In genomic region chr2:70300771-70301343, GRCh38 we compare ENCODE assay signal across 8 cellular contexts. TPM values are rescaled to one million over a fixed set of nuclear protein-coding genes. Genes with fewer than 3 reads are reported as not detected.
A peak's percentile ranks its signal among the peaks of the same experiment; 100 is the strongest.
DNase-seq lines count a peak whose midpoint lies in the region; ATAC-seq and TF ChIP-seq lines count a peak whose summit lies in the region.

No MANE protein-coding gene starts in this region.

- peak overlapping the region; percentile 89 for H4K8ac ChIP-seq in mesenchymal stem cell (ENCODE audit: low read length)

- H3K36me3 ChIP-seq in ACC112 (ENCODE audit: insufficient read depth, low read length): peaks cover 6% of the 10 kb centered on the region; the same call in 1 of the 2 replicates
- peaks cover 33% of the 10 kb centered on the region for H3K36me3 ChIP-seq in HAP-1 (replicated peaks)
- H3K36me3 ChIP-seq in mesenchymal stem cell (ENCODE audit: control insufficient read depth in 1 of 2, insufficient read depth in 2 of 2, low read depth in 1 of 2, low read length in 2 of 2): peaks cover 12 to 33% of the 10 kb centered on the region in 2 experiments
- no peaks in the 10 kb centered on the region for H3K36me3 ChIP-seq in mucosa of descending colon (ENCODE audit: low read depth)

- H2AFZ ChIP-seq in ACC112 (ENCODE audit: low read length, unreplicated experiment): no peak overlapping the region
- peak overlapping the region; percentile 98 for H2AFZ ChIP-seq in mesenchymal stem cell (ENCODE audit: low read depth, low read length)

- no peak for TF ChIP-seq CTCF in astrocyte of the spinal cord (IDR thresholded peaks at IDR 0.05; ENCODE audit: low read depth, low read length)
- no peak for TF ChIP-seq CTCF in mucosa of descending colon (IDR thresholded peaks at IDR 0.05)

- no peak overlapping the region for H2AK5ac ChIP-seq in mesenchymal stem cell (ENCODE audit: low read length, severe bottlenecking)

- H3K18ac ChIP-seq in mesenchymal stem cell (ENCODE audit: low read depth in 1 of 2, low read length in 2 of 2): no peak overlapping the region

- H3K4me1 ChIP-seq in ACC112 (ENCODE audit: control insufficient read depth, insufficient read depth, low read length, unreplicated experiment) (no peaks in the 10 kb centered on the region), HAP-1 (peaks cover 17% of the 10 kb centered on the region), mesenchymal stem cell (ENCODE audit: control insufficient read depth, insufficient read depth, low read depth, low read length) (peaks cover 4% of the 10 kb centered on the region), mucosa of descending colon (ENCODE audit: low read depth) (peaks cover 6% of the 10 kb centered on the region)

- DNase-seq in HAP-1 (ENCODE audit: low spot score in 2 of 2) (no peak), astrocyte of the spinal cord (ENCODE audit: low read depth, low spot score) (no peak), mesenchymal stem cell (no peak), mucosa of descending colon (no peak), NCI-H2227 (lab: John Stamatoyannopoulos, UW; ENCODE audit: unreplicated experiment) (no peak)

- H2BK5ac ChIP-seq in mesenchymal stem cell (ENCODE audit: low read depth, low read length, poor library complexity, severe bottlenecking): no peak overlapping the region

- H3K4me2 ChIP-seq in mesenchymal stem cell (ENCODE audit: low read length, poor library complexity, severe bottlenecking): peak overlapping the region; percentile 44

- no peak overlapping the region for H4K91ac ChIP-seq in mesenchymal stem cell (ENCODE audit: low read length)

- in situ Hi-C loops in HAP-1 (cut with MboI; ENCODE audit: low sequenced_read_pairs) (loop anchor here (10.0 to 25.0 kb wide), 2 partner anchors 344 to 636 kb away; partner anchors contain the start of gene ATP6V1B1), astrocyte of the spinal cord (cut with HindIII; ENCODE audit: low sequenced_read_pairs) (no loop called here)

- H3K9me3 ChIP-seq in HAP-1: peaks cover 3% of the 10 kb centered on the region; the same call in 1 of the 2 replicates
- no peaks in the 10 kb centered on the region for H3K9me3 ChIP-seq in mesenchymal stem cell (ENCODE audit: control insufficient read depth, low read length)
- no peaks in the 10 kb centered on the region for H3K9me3 ChIP-seq in mucosa of descending colon

- no peak overlapping the region for H3K4ac ChIP-seq in mesenchymal stem cell (ENCODE audit: low read depth in 1 of 2, low read length in 2 of 2)

- WGBS in mesenchymal stem cell: 72% methylated on average over 8 of the region's 10 CpGs

- H3K14ac ChIP-seq in mesenchymal stem cell (ENCODE audit: low read length in 2 of 2): no peak overlapping the region

- H2BK120ac ChIP-seq in mesenchymal stem cell (ENCODE audit: low read depth, low read length): no peak overlapping the region

- no peak overlapping the region for H2BK15ac ChIP-seq in mesenchymal stem cell (ENCODE audit: low read depth, poor library complexity, severe bottlenecking)

- H3K4me3 ChIP-seq in ACC112 (ENCODE audit: low read depth, low read length): peak overlapping the region; percentile 78
- peak overlapping the region; percentile 92 for H3K4me3 ChIP-seq in HAP-1
- peak overlapping the region; percentile 59 for H3K4me3 ChIP-seq in astrocyte of the spinal cord (ENCODE audit: low read depth, low read length)
- peak overlapping the region; percentile 73 to 92 for H3K4me3 ChIP-seq in mesenchymal stem cell (ENCODE audit: insufficient read depth in 1 of 2, low read depth in 1 of 2, low read length in 2 of 2)
- no peak overlapping the region for H3K4me3 ChIP-seq in mucosa of descending colon

- H3K27ac ChIP-seq in ACC112 (ENCODE audit: low read depth, low read length): no peak overlapping the region
- no peak overlapping the region for H3K27ac ChIP-seq in mesenchymal stem cell (ENCODE audit: low read length, poor library complexity, severe bottlenecking)

- ATAC-seq in HG03280 (IDR thresholded peaks at IDR 0.05; ENCODE audit: unreplicated experiment): no peak
- ATAC-seq in mucosa of descending colon: no peak
- no peak for ATAC-seq in HG03442 (IDR thresholded peaks at IDR 0.05; ENCODE audit: unreplicated experiment)

- no peak overlapping the region for H2BK12ac ChIP-seq in mesenchymal stem cell (ENCODE audit: low read length in 2 of 2)

- H3K9ac ChIP-seq in mesenchymal stem cell (ENCODE audit: low read length): peak overlapping the region; percentile 93

- H3K27me3 ChIP-seq in ACC112 (ENCODE audit: insufficient read depth, low read length) (no peaks in the 10 kb centered on the region), HAP-1 (ENCODE audit: low read depth) (no peaks in the 10 kb centered on the region), mesenchymal stem cell (ENCODE audit: control insufficient read depth in 1 of 2, insufficient read depth in 1 of 2, low read length in 2 of 2) (no peaks in the 10 kb centered on the region)

- no peak overlapping the region for H3K23ac ChIP-seq in mesenchymal stem cell (ENCODE audit: low read length in 2 of 2)

- no peaks in the 10 kb centered on the region for H3K79me2 ChIP-seq in ACC112 (ENCODE audit: control insufficient read depth, insufficient read depth, low read length, unreplicated experiment)

- H3K79me1 ChIP-seq in mesenchymal stem cell (replicated peaks; ENCODE audit: low read length, poor library complexity, severe bottlenecking): peaks cover 16% of the 10 kb centered on the region

- intact Hi-C loops in mucosa of descending colon (cut with DNase I, micrococcal nuclease): loop anchor here (10.0 kb wide), 2 partner anchors 314 to 344 kb away; no protein-coding TSS in a partner anchor

RNA-seq across cellular contexts. Expression of gene FAM136A, which starts 1.0 kb away (rescaled TPM):
- polyA plus RNA-seq in mesenchymal stem cell (2013, experiment 1 of 2): 26.1 TPM
- 26.4 TPM for polyA plus RNA-seq in mesenchymal stem cell (2013, experiment 2 of 2)
- total RNA-seq in mucosa of descending colon: 10 to 100 TPM; 29.8 to 51.7 (median 33.5) TPM

RNA-seq across cellular contexts. Expression of gene SNRPG, which starts 7.3 kb away (rescaled TPM):
- 216 TPM for polyA plus RNA-seq in mesenchymal stem cell (2013, experiment 1 of 2)
- polyA plus RNA-seq in mesenchymal stem cell (2013, experiment 2 of 2): 232 TPM
- 100 to 1,000 TPM in 1 of 3 donors, 10 to 100 TPM in 2; 76.6 to 117 (median 94.5) TPM for total RNA-seq in mucosa of descending colon

RNA-seq across cellular contexts. Expression of gene PCYOX1, which starts 42.9 kb away (rescaled TPM):
- polyA plus RNA-seq in mesenchymal stem cell (2013, experiment 1 of 2): 138 TPM
- 141 TPM for polyA plus RNA-seq in mesenchymal stem cell (2013, experiment 2 of 2)
- total RNA-seq in mucosa of descending colon: 10 to 100 TPM; 39.1 to 83.0 (median 52.2) TPM

RNA-seq across cellular contexts. Expression of gene TIA1, which starts 52.4 kb away (rescaled TPM):
- 35.6 TPM for polyA plus RNA-seq in mesenchymal stem cell (2013, experiment 1 of 2)
- polyA plus RNA-seq in mesenchymal stem cell (2013, experiment 2 of 2): 38.6 TPM
- 100 to 1,000 TPM in 2 of 3 donors, 10 to 100 TPM in 1; 83.0 to 135 (median 115) TPM for total RNA-seq in mucosa of descending colon
